In genomic region chr2:178828496-178828895, GRCh38 we compare ENCODE assay signal across 19 cellular contexts. TPM values are rescaled to one million over a fixed set of nuclear protein-coding genes. Genes with fewer than 3 reads are reported as not detected.
DNase-seq lines count a peak whose midpoint lies in the region; ATAC-seq, FAIRE-seq and TF ChIP-seq lines count a peak whose summit lies in the region.
"Had no signal": no experiment of that assay in that cellular context is flagged by ENCODE, and none has a peak within 500 bp of the region (broad histone marks: within the 10 kb centered on the region; RNA-seq: fewer than 3 reads in every experiment).

No MANE protein-coding gene starts in this region.

- H3K27ac Mint-ChIP-seq in brain, result peak overlapping the region in 3 of 5 experiments; percentile 70 to 86 (median 72)
- H3K27ac Mint-ChIP-seq in natural killer cell, result no peak overlapping the region
- H3K27ac Mint-ChIP-seq: GM23338 had no signal

- peak; percentile 28 for FAIRE-seq in GM12891 (lab: Jason Lieb, UNC)
- FAIRE-seq: GM12892 had no signal

- H3K9me3 ChIP-seq in psoas muscle (no peaks in the 10 kb centered on the region), esophagus squamous epithelium (no peaks in the 10 kb centered on the region)
- H3K9me3 ChIP-seq: BE2C had no signal

- H3K27ac ChIP-seq in psoas muscle (peak overlapping the region; percentile 64), esophagus squamous epithelium (no peak overlapping the region)
- H3K27ac ChIP-seq: 22Rv1 had no signal

- H3K4me3 ChIP-seq in psoas muscle (peak overlapping the region; percentile 16), esophagus squamous epithelium (no peak overlapping the region)
- H3K4me3 ChIP-seq: GM23338 had no signal

- H3K4me1 ChIP-seq in psoas muscle (peaks cover 36% of the 10 kb centered on the region), esophagus squamous epithelium (no peaks in the 10 kb centered on the region)
- H3K4me1 ChIP-seq: BE2C had no signal

- peak in 1 of 4 donors; percentile 28 for ATAC-seq in psoas muscle
- no peak for ATAC-seq in natural killer cell
- ATAC-seq in GM19463 (IDR thresholded peaks at IDR 0.05; ENCODE audit: unreplicated experiment), result no peak
- ATAC-seq: CD8-positive, alpha-beta T cell; GM23338 had no signal

- DNase-seq in DMS 273 (lab: John Stamatoyannopoulos, UW; ENCODE audit: unreplicated experiment) (peak; percentile 12), DMS 273 treated with DMSO at 0.1 percent for 48 hours (lab: John Stamatoyannopoulos, UW) (no peak), GM12891 (ENCODE audit: insufficient read length, low spot score) (no peak), psoas muscle (no peak), natural killer cell (no peak), esophagus squamous epithelium (lab: John Stamatoyannopoulos, UW) (no peak)
- DNase-seq: BE2C; CD8-positive, alpha-beta T cell; GF-D8; KBM-7; MV-4-11; NCI-H1417 treated with DMSO at 0.1 percent for 48 hours; NCI-H226; NCI-H526 had no signal

- 27 to 43% (median 30%) methylated on average over 4 of the region's 4 CpGs for WGBS in psoas muscle, 3 donors
- 63 to 79% methylated on average over 4 of the region's 4 CpGs for WGBS in esophagus squamous epithelium, 2 donors

- H3K36me3 Mint-ChIP-seq in brain (peaks cover 8% of the 10 kb centered on the region), natural killer cell (no peaks in the 10 kb centered on the region)

- no peak for TF ChIP-seq CTCF in brain (conservative IDR thresholded peaks at IDR 0.05)
- no peak for TF ChIP-seq CTCF in psoas muscle (IDR thresholded peaks at IDR 0.05)
- no peak for TF ChIP-seq CTCF in natural killer cell (IDR thresholded peaks at IDR 0.05)
- no peak for TF ChIP-seq CTCF in esophagus squamous epithelium (IDR thresholded peaks at IDR 0.05)

- H3K36me3 ChIP-seq in psoas muscle (ENCODE audit: insufficient read depth in 1 of 2, low read depth in 1 of 2) (no peaks in the 10 kb centered on the region), esophagus squamous epithelium (no peaks in the 10 kb centered on the region)
- H3K36me3 ChIP-seq: BE2C had no signal

- H3K9me3 Mint-ChIP-seq in brain, result peaks cover 2 to 23% (median 3%) of the 10 kb centered on the region in 5 experiments
- H3K9me3 Mint-ChIP-seq in natural killer cell, result no peaks in the 10 kb centered on the region
- H3K9me3 Mint-ChIP-seq: GM23338 had no signal

- TF ChIP-seq POLR2A in GM12891 (IDR thresholded peaks at IDR 0.05; ENCODE audit: low read depth, low read length), result no peak
- no peak for TF ChIP-seq POLR2A in esophagus squamous epithelium (IDR thresholded peaks at IDR 0.05)

- H3K27me3 Mint-ChIP-seq in brain, result no peaks in the 10 kb centered on the region
- no peaks in the 10 kb centered on the region for H3K27me3 Mint-ChIP-seq in natural killer cell (ENCODE audit: low read depth in 2 of 2)

- no peak overlapping the region for H3K4me3 Mint-ChIP-seq in brain
- no peak overlapping the region for H3K4me3 Mint-ChIP-seq in natural killer cell
- H3K4me3 Mint-ChIP-seq: CD8-positive, alpha-beta T cell; GM23338 had no signal

- intact Hi-C loops in psoas muscle (cut with DNase I), result no loop called here
- intact Hi-C loops in natural killer cell (cut with micrococcal nuclease), result no loop called here
- intact Hi-C loops in esophagus squamous epithelium (cut with DNase I), result no loop called here

- no peaks in the 10 kb centered on the region for H3K27me3 ChIP-seq in psoas muscle (ENCODE audit: insufficient read depth in 3 of 3, low read length in 2 of 3)
- no peaks in the 10 kb centered on the region for H3K27me3 ChIP-seq in esophagus squamous epithelium
- H3K27me3 ChIP-seq: BE2C had no signal

- peaks cover 31% of the 10 kb centered on the region for H3K4me1 Mint-ChIP-seq in brain
- H3K4me1 Mint-ChIP-seq in natural killer cell, result no peaks in the 10 kb centered on the region

TF ChIP-seq in GM12891, 5 proteins besides CTCF, POLR2A, EP300 and RAD21:
- no peak for TF ChIP-seq POU2F2 (IDR thresholded peaks at IDR 0.05; ENCODE audit: low read depth, low read length)
- no peak for TF ChIP-seq POLR2AphosphoS5 (IDR thresholded peaks at IDR 0.05; ENCODE audit: low read depth, low read length)
- no peak for TF ChIP-seq TAF1 (IDR thresholded peaks at IDR 0.05; ENCODE audit: low read depth, low read length)
- TF ChIP-seq PAX5 (IDR thresholded peaks at IDR 0.05; ENCODE audit: insufficient read depth, low read length, severe bottlenecking), result no peak
- TF ChIP-seq SPI1 (IDR thresholded peaks at IDR 0.05; ENCODE audit: low read depth, low read length), result no peak

RNA-seq across cellular contexts. Expression of gene TTN, which starts 21.3 kb away (rescaled TPM):
- polyA plus RNA-seq in GM12891 (2012; ENCODE audit: low read depth, missing spikeins), result 1.0 TPM
- not detected for polyA plus RNA-seq in brain (ENCODE audit: insufficient read depth, low read depth, low replicate concordance)
- total RNA-seq in psoas muscle, result 1,000 to 10,000 TPM; 4,462 to 7,650 (median 6,674) TPM
- 100 to 1,000 TPM; 137 to 248 (median 173) TPM for polyA plus RNA-seq in psoas muscle
- total RNA-seq in natural killer cell, result 1 to 10 TPM; 2.5 to 4.2 (median 3.7) TPM
- 1 to 10 TPM in 2 of 4 donors, under 1 TPM in 2; 0.19 to 3.1 (median 1.7) TPM for total RNA-seq in esophagus squamous epithelium

Comparison
In these comparisons a context has a peak if more than half of its experiments do, and no peak if none do; other contexts are left out.
1. H3K27ac Mint-ChIP-seq: peak in brain (3 of 5); none in natural killer cell (0 of 2).
2. RNA of gene TTN, which starts 21.3 kb away (total RNA-seq): 4,462 to 7,650 TPM in psoas muscle; 2.5 to 4.2 TPM in natural killer cell and 0.19 to 3.1 TPM in esophagus squamous epithelium; every median in the first group is over 100 times any median in the second.